Comparison of ENCODE assay signal across 23 cellular contexts in genomic region chr7:155212301-155213015, GRCh38.
"Had no signal": no experiment of that assay in that cellular context is flagged by ENCODE, and none has a peak within 500 bp of the region (broad histone marks: within the 10 kb centered on the region; RNA-seq: fewer than 3 reads in every experiment).

No MANE protein-coding gene starts in this region.

- H3K4me1 ChIP-seq: psoas muscle had no signal

- H3K27ac Mint-ChIP-seq: activated naive CD4-positive, alpha-beta T cell treated with anti-CD3 and anti-CD28 coated beads, Interleukin-2, amount 10 ng/mL, durations not matched to agents 7 days and 5 days; activated naive CD8-positive, alpha-beta T cell treated with anti-CD3 and anti-CD28 coated beads, Interleukin-2, amount 10 ng/mL, durations not matched to agents 7 days and 5 days; endodermal cell; stimulated activated effector memory CD8-positive, alpha-beta T cell treated with anti-CD3 and anti-CD28 coated beads, Interleukin-12 subunit alpha, Interleukin-12 subunit beta, amount 100 ng/mL, for 72 hours; stimulated activated naive CD8-positive, alpha-beta T cell treated with anti-CD3 and anti-CD28 coated beads, Interleukin-15, Interleukin-2, amounts not matched to agents 100 ng/mL and 50 ng/mL, for 24 hours; T-helper 17 cell had no signal

- H3K4me3 Mint-ChIP-seq: activated naive CD4-positive, alpha-beta T cell treated with anti-CD3 and anti-CD28 coated beads, Interleukin-2, amount 10 ng/mL, durations not matched to agents 7 days and 5 days; activated naive CD8-positive, alpha-beta T cell treated with anti-CD3 and anti-CD28 coated beads, Interleukin-2, amount 10 ng/mL, durations not matched to agents 7 days and 5 days; endodermal cell; naive B cell; nephron progenitor cell; stimulated activated effector memory CD8-positive, alpha-beta T cell treated with anti-CD3 and anti-CD28 coated beads, Interleukin-12 subunit alpha, Interleukin-12 subunit beta, amount 100 ng/mL, for 72 hours; stimulated activated naive CD8-positive, alpha-beta T cell treated with anti-CD3 and anti-CD28 coated beads, Interleukin-15, Interleukin-2, amounts not matched to agents 100 ng/mL and 50 ng/mL, for 24 hours; T-helper 17 cell had no signal

- H3K4me3 ChIP-seq: esophagus muscularis mucosa, heart right ventricle, pancreas, psoas muscle, thoracic aorta, vagina had no signal

- H3K9me3 ChIP-seq: esophagus muscularis mucosa, heart right ventricle, pancreas, psoas muscle, thoracic aorta, vagina had no signal

- H3K36me3 Mint-ChIP-seq: activated naive CD4-positive, alpha-beta T cell treated with anti-CD3 and anti-CD28 coated beads, Interleukin-2, amount 10 ng/mL, durations not matched to agents 7 days and 5 days; naive B cell had no signal

- ATAC-seq: activated CD4-positive, CD25-positive, alpha-beta regulatory T cell treated with anti-CD3 and anti-CD28 coated beads, Interleukin-2, amount 50 U/mL, for 24 hours; heart right ventricle; pancreas; psoas muscle; T-helper 17 cell had no signal

- H3K4me1 Mint-ChIP-seq: activated naive CD4-positive, alpha-beta T cell treated with anti-CD3 and anti-CD28 coated beads, Interleukin-2, amount 10 ng/mL, durations not matched to agents 7 days and 5 days; endodermal cell; T-helper 17 cell had no signal

- H3K27me3 ChIP-seq: pancreas, vagina had no signal

- H3K36me3 ChIP-seq: esophagus muscularis mucosa, heart right ventricle, pancreas, thoracic aorta, vagina, WERI-Rb-1 had no signal

- FAIRE-seq: pancreas had no signal

- DNase-seq: activated CD4-positive, alpha-beta T cell treated with anti-CD3 and anti-CD28 coated beads, Interleukin-2, amount 50 U/mL, for 48 hours; activated CD8-positive, alpha-beta memory T cell treated with anti-CD3 and anti-CD28 coated beads for 24 hours; activated gamma-delta T cell; activated naive CD4-positive, alpha-beta T cell treated with anti-CD3 and anti-CD28 coated beads, Interleukin-2, amount 10 ng/mL, durations not matched to agents 7 days and 5 days; activated naive CD8-positive, alpha-beta T cell treated with anti-CD3 and anti-CD28 coated beads, Interleukin-2, amount 10 ng/mL, durations not matched to agents 7 days and 5 days; caudate nucleus; endodermal cell; heart right ventricle; mammary epithelial cell; naive B cell; nephron progenitor cell; psoas muscle; stimulated activated CD4-positive, alpha-beta T cell treated with anti-CD3 and anti-CD28 coated beads, Interleukin-4, amount 100 ng/mL, for 24 hours; T-helper 17 cell; T1000; WERI-Rb-1 had no signal

- H3K27ac ChIP-seq: esophagus muscularis mucosa, heart right ventricle, pancreas, psoas muscle, thoracic aorta, vagina, WERI-Rb-1 had no signal
